Comparison of ENCODE assay signal across 21 cellular contexts in the genomic region with DNA sequence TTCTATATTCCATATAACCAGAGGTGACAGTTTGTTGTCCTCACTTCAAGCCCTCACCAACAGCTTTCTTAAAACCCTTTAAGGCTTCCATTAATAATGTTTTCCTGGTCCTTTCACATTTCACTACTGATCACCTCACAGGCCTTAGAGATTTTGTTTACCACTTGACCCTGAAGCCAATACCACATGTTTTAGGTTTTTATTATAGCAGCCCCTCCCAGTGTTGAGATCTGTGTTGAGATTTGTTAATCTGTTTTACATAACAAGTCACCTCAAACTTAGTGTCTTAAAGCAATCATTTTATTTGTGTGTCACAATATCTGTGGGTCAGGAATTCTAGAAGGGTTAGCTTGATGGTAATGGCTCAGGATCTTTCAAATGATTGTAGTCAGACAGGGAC. TPM values are rescaled to one million over a fixed set of nuclear protein-coding genes. Genes with fewer than 3 reads are reported as not detected.
DNase-seq lines count a peak whose midpoint lies in the region; ATAC-seq and TF ChIP-seq lines count a peak whose summit lies in the region.
"Had no signal": no experiment of that assay in that cellular context is flagged by ENCODE, and none has a peak within 500 bp of the region (broad histone marks: within the 10 kb centered on the region; RNA-seq: fewer than 3 reads in every experiment).

No MANE protein-coding gene starts in this region.

- H3K79me2 ChIP-seq in GM23338 (replicated peaks; ENCODE audit: insufficient read depth) = no peaks in the 10 kb centered on the region

- H3K9me3 ChIP-seq in mesenchymal stem cell (ENCODE audit: control insufficient read depth, low read length) = no peaks in the 10 kb centered on the region

- CTCF ChIA-PET in activated CD4-positive, alpha-beta memory T cell treated with anti-CD3 and anti-CD28 coated beads for 36 hours (lab: Charles Lee) = interaction anchor here (1.1 kb wide), 1 partner anchor 231 kb away, joined by 4 read pairs; no protein-coding TSS in a partner anchor

- H2BK5ac ChIP-seq in mesenchymal stem cell (ENCODE audit: low read depth, low read length, poor library complexity, severe bottlenecking) = no peak overlapping the region

- H3K27ac ChIP-seq in GM23338 (ENCODE audit: low read depth) (no peak overlapping the region), mesenchymal stem cell (ENCODE audit: low read length, poor library complexity, severe bottlenecking) (no peak overlapping the region)
- H3K27ac ChIP-seq: HL-60, KMS-11 had no signal

- H2AK5ac ChIP-seq in mesenchymal stem cell (ENCODE audit: low read length, severe bottlenecking) = no peak overlapping the region

- no peaks in the 10 kb centered on the region; the same call in 2 of the 3 replicates for H3K9me3 Mint-ChIP-seq in GM23338
- no peaks in the 10 kb centered on the region for H3K9me3 Mint-ChIP-seq in activated T-helper 17 cell treated with anti-CD3 and anti-CD28 coated beads, Interleukin-2, amount 50 U/mL, for 72 hours
- no peaks in the 10 kb centered on the region for H3K9me3 Mint-ChIP-seq in stimulated activated naive B cell treated with anti-CD40 and anti-IgM and Interleukin-4, amounts not matched to agents 10 μg/mL and 1 μg/mL and 100 μg/mL, for 72 hours
- no peaks in the 10 kb centered on the region for H3K9me3 Mint-ChIP-seq in activated CD4-positive, alpha-beta memory T cell treated with anti-CD3 and anti-CD28 coated beads for 36 hours
- H3K9me3 Mint-ChIP-seq: CD14-positive monocyte had no signal

- ATAC-seq in GM23338 = no peak
- no peak for ATAC-seq in activated T-helper 17 cell treated with anti-CD3 and anti-CD28 coated beads, Interleukin-2, amount 50 U/mL, for 72 hours (replicated peaks)
- no peak for ATAC-seq in stimulated activated naive B cell treated with anti-CD40 and anti-IgM and Interleukin-4, amounts not matched to agents 10 μg/mL and 1 μg/mL and 100 μg/mL, for 72 hours (replicated peaks)
- ATAC-seq: PC-3 had no signal

- no peaks in the 10 kb centered on the region for H3K9me2 ChIP-seq in GM23338 (ENCODE audit: insufficient read depth)

- POLR2A ChIA-PET in activated CD4-positive, alpha-beta memory T cell treated with anti-CD3 and anti-CD28 coated beads for 36 hours (lab: Charles Lee) = no interaction called here

- peak overlapping the region; percentile 36 for H4K8ac ChIP-seq in mesenchymal stem cell (ENCODE audit: low read length)

- no peak for DNase-seq in GM23338 (ENCODE audit: low spot score)
- DNase-seq in mesenchymal stem cell = no peak
- DNase-seq in stimulated activated naive B cell treated with anti-CD40 and anti-IgM and Interleukin-4, amounts not matched to agents 10 μg/mL and 1 μg/mL and 100 μg/mL, for 72 hours = no peak
- no peak for DNase-seq in activated CD4-positive, alpha-beta memory T cell treated with anti-CD3 and anti-CD28 coated beads for 36 hours
- no peak for DNase-seq in cardiac septum (ENCODE audit: low spot score)
- DNase-seq in T1000 (lab: John Stamatoyannopoulos, UW) = no peak
- DNase-seq: DMS79, H7, MV-4-11, NCI-H1417, NCI-H187, NCI-H2107, NCI-H510A treated with DMSO at 0.1 percent for 48 hours, NCI-H82, PC-3, RPMI8226, SHP77 treated with DMSO at 0.1 percent for 48 hours had no signal

- TF ChIP-seq CTCF in GM23338 (conservative IDR thresholded peaks at IDR 0.05; ENCODE audit: low read depth in 2 of 2) = no peak

- H3K4me3 ChIP-seq in GM23338 (no peak overlapping the region), mesenchymal stem cell (ENCODE audit: insufficient read depth in 1 of 2, low read depth in 1 of 2, low read length in 2 of 2) (no peak overlapping the region)

- no peak overlapping the region for H3K14ac ChIP-seq in mesenchymal stem cell (ENCODE audit: low read length in 2 of 2)

- peaks cover 4% of the 10 kb centered on the region; the same call in 1 of the 3 replicates for H3K4me1 Mint-ChIP-seq in GM23338
- no peaks in the 10 kb centered on the region for H3K4me1 Mint-ChIP-seq in activated T-helper 17 cell treated with anti-CD3 and anti-CD28 coated beads, Interleukin-2, amount 50 U/mL, for 72 hours
- no peaks in the 10 kb centered on the region for H3K4me1 Mint-ChIP-seq in stimulated activated naive B cell treated with anti-CD40 and anti-IgM and Interleukin-4, amounts not matched to agents 10 μg/mL and 1 μg/mL and 100 μg/mL, for 72 hours
- no peaks in the 10 kb centered on the region for H3K4me1 Mint-ChIP-seq in activated CD4-positive, alpha-beta memory T cell treated with anti-CD3 and anti-CD28 coated beads for 36 hours (ENCODE audit: low read depth)
- H3K4me1 Mint-ChIP-seq: CD14-positive monocyte had no signal

- H3K4me2 ChIP-seq in GM23338 (no peak overlapping the region), mesenchymal stem cell (ENCODE audit: low read length, poor library complexity, severe bottlenecking) (no peak overlapping the region)
- H3K4me2 ChIP-seq: KMS-11 had no signal

- intact Hi-C loops in activated CD4-positive, alpha-beta memory T cell treated with anti-CD3 and anti-CD28 coated beads for 36 hours (cut with micrococcal nuclease) = no loop called here
- intact Hi-C loops in cardiac septum (cut with DNase I) = no loop called here

- H3K27me3 ChIP-seq in GM23338 (ENCODE audit: insufficient read depth) (no peaks in the 10 kb centered on the region), mesenchymal stem cell (ENCODE audit: control insufficient read depth in 1 of 2, insufficient read depth in 1 of 2, low read length in 2 of 2) (no peaks in the 10 kb centered on the region)

- peaks cover 10% of the 10 kb centered on the region for H3K79me1 ChIP-seq in mesenchymal stem cell (replicated peaks; ENCODE audit: low read length, poor library complexity, severe bottlenecking)

- H3K9ac ChIP-seq in mesenchymal stem cell (ENCODE audit: low read length) = no peak overlapping the region
- H3K9ac ChIP-seq: KMS-11 had no signal

- H2BK15ac ChIP-seq in mesenchymal stem cell (ENCODE audit: low read depth, poor library complexity, severe bottlenecking) = no peak overlapping the region

- H3K36me3 ChIP-seq in GM23338 (ENCODE audit: insufficient read depth) (peaks cover 8% of the 10 kb centered on the region), mesenchymal stem cell (ENCODE audit: control insufficient read depth in 1 of 2, insufficient read depth in 2 of 2, low read depth in 1 of 2, low read length in 2 of 2) (peaks cover 10 to 66% of the 10 kb centered on the region in 2 experiments)

- H2AFZ ChIP-seq in GM23338 (no peak overlapping the region), mesenchymal stem cell (ENCODE audit: low read depth, low read length) (no peak overlapping the region)

- H3K36me3 Mint-ChIP-seq in GM23338 (ENCODE audit: low read depth) = peaks cover 29% of the 10 kb centered on the region
- H3K36me3 Mint-ChIP-seq in activated T-helper 17 cell treated with anti-CD3 and anti-CD28 coated beads, Interleukin-2, amount 50 U/mL, for 72 hours (ENCODE audit: low read depth) = peaks cover 98% of the 10 kb centered on the region
- peaks cover 37 to 48% of the 10 kb centered on the region in 2 donors for H3K36me3 Mint-ChIP-seq in stimulated activated naive B cell treated with anti-CD40 and anti-IgM and Interleukin-4, amounts not matched to agents 10 μg/mL and 1 μg/mL and 100 μg/mL, for 72 hours
- peaks cover 51% of the 10 kb centered on the region for H3K36me3 Mint-ChIP-seq in activated CD4-positive, alpha-beta memory T cell treated with anti-CD3 and anti-CD28 coated beads for 36 hours

- no peak overlapping the region for H2BK120ac ChIP-seq in mesenchymal stem cell (ENCODE audit: low read depth, low read length)

- no peak overlapping the region for H3K4me3 Mint-ChIP-seq in GM23338
- no peak overlapping the region for H3K4me3 Mint-ChIP-seq in activated T-helper 17 cell treated with anti-CD3 and anti-CD28 coated beads, Interleukin-2, amount 50 U/mL, for 72 hours
- H3K4me3 Mint-ChIP-seq in stimulated activated naive B cell treated with anti-CD40 and anti-IgM and Interleukin-4, amounts not matched to agents 10 μg/mL and 1 μg/mL and 100 μg/mL, for 72 hours = no peak overlapping the region
- no peak overlapping the region for H3K4me3 Mint-ChIP-seq in activated CD4-positive, alpha-beta memory T cell treated with anti-CD3 and anti-CD28 coated beads for 36 hours
- H3K4me3 Mint-ChIP-seq: CD14-positive monocyte had no signal

- H3K23ac ChIP-seq in mesenchymal stem cell (ENCODE audit: low read length in 2 of 2) = no peak overlapping the region

- H3K27me3 Mint-ChIP-seq in GM23338 (ENCODE audit: insufficient read depth, low read depth, poor library complexity) = no peaks in the 10 kb centered on the region
- H3K27me3 Mint-ChIP-seq in activated T-helper 17 cell treated with anti-CD3 and anti-CD28 coated beads, Interleukin-2, amount 50 U/mL, for 72 hours = no peaks in the 10 kb centered on the region
- no peaks in the 10 kb centered on the region for H3K27me3 Mint-ChIP-seq in stimulated activated naive B cell treated with anti-CD40 and anti-IgM and Interleukin-4, amounts not matched to agents 10 μg/mL and 1 μg/mL and 100 μg/mL, for 72 hours
- no peaks in the 10 kb centered on the region for H3K27me3 Mint-ChIP-seq in activated CD4-positive, alpha-beta memory T cell treated with anti-CD3 and anti-CD28 coated beads for 36 hours

- H3K27ac Mint-ChIP-seq in GM23338 = 0 out of 2 replicates have a peak overlapping the region, but pooled peaks have one; percentile 46
- peak overlapping the region; percentile 11 for H3K27ac Mint-ChIP-seq in activated T-helper 17 cell treated with anti-CD3 and anti-CD28 coated beads, Interleukin-2, amount 50 U/mL, for 72 hours
- peak overlapping the region; percentile 32 for H3K27ac Mint-ChIP-seq in stimulated activated naive B cell treated with anti-CD40 and anti-IgM and Interleukin-4, amounts not matched to agents 10 μg/mL and 1 μg/mL and 100 μg/mL, for 72 hours
- no peak overlapping the region for H3K27ac Mint-ChIP-seq in activated CD4-positive, alpha-beta memory T cell treated with anti-CD3 and anti-CD28 coated beads for 36 hours

- no peak overlapping the region for H3K4ac ChIP-seq in mesenchymal stem cell (ENCODE audit: low read depth in 1 of 2, low read length in 2 of 2)

- H2BK12ac ChIP-seq in mesenchymal stem cell (ENCODE audit: low read length in 2 of 2) = no peak overlapping the region

- no peaks in the 10 kb centered on the region for H3F3A ChIP-seq in GM23338 (replicated peaks; ENCODE audit: low read depth)

- H3K4me1 ChIP-seq in GM23338 (ENCODE audit: insufficient read depth) (no peaks in the 10 kb centered on the region), mesenchymal stem cell (ENCODE audit: control insufficient read depth, insufficient read depth, low read depth, low read length) (peaks cover 2% of the 10 kb centered on the region)

- no peaks in the 10 kb centered on the region for H4K20me1 ChIP-seq in GM23338 (replicated peaks; ENCODE audit: insufficient read depth)

- no peak overlapping the region for H3K18ac ChIP-seq in mesenchymal stem cell (ENCODE audit: low read depth in 1 of 2, low read length in 2 of 2)

- H4K91ac ChIP-seq in mesenchymal stem cell (ENCODE audit: low read length) = no peak overlapping the region

RNA-seq across cellular contexts. Expression of a gene that starts 49.9 kb away (rescaled TPM):
- total RNA-seq in GM23338 (2014; rRNA removed; shearing (Covaris generic)) = 76.0 and 79.5 TPM in 2 replicates
- polyA plus RNA-seq in GM23338 (2016; fragmentation: Nextera tagmentation; extraction: Ambion mirVana) = 25.5 and 27.3 TPM in 2 replicates
- total RNA-seq in activated T-helper 17 cell treated with anti-CD3 and anti-CD28 coated beads, Interleukin-2, amount 50 U/mL, for 72 hours = 10 to 100 TPM; 22.7 to 48.4 TPM
- polyA plus RNA-seq in mesenchymal stem cell (2013, experiment 1 of 2) = 29.8 TPM
- polyA plus RNA-seq in mesenchymal stem cell (2013, experiment 2 of 2) = 28.1 TPM
- 10 to 100 TPM; 39.5 to 41.3 TPM for total RNA-seq in activated CD4-positive, alpha-beta memory T cell treated with anti-CD3 and anti-CD28 coated beads for 36 hours
- total RNA-seq in cardiac septum = 40.9 TPM
